11 cellular contexts compared by ENCODE assay signal in the genomic region with DNA sequence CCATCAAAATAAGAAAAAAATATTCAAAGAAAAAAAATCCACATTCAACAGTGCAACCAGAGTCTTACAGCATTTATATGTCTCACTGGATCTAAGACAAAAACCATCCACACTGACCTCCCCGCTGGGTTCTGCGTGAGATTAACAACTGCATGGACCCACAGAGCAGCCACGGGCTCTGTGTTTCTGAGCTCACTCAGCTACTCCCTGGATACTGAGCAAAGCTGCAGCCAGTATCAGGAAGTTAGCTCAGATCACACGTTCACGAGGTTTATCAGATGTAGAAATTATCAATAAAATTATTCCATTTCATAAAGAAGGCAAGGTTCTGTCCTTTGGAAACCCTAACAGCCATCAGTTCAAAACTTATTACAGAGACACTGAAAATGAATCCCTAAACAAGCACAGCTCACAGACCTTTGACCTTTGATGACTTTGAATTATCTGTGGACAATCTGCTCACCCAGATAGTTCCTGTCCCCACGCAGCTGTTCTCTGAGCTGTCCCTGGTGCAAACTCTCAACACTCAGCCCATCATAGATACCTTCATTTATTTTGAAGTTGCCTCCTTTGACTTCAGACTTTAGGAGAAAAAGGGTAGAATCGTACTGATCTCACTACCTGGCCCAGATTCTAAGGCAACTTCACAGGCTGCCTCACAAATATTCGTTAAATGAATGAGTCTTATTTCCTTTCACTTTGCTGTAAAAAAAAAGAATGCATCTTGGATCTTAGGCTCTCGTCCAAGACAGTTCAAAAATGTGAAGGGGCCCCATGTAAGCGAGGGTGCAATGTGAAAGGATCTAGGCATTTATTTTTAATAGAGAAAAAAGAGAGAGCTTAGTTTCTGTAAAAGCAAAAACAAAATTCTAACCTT.
DNase-seq lines count a peak whose midpoint lies in the region; TF ChIP-seq lines count a peak whose summit lies in the region.
"Had no signal": no experiment of that assay in that cellular context is flagged by ENCODE, and none has a peak within 500 bp of the region (broad histone marks: within the 10 kb centered on the region; RNA-seq: fewer than 3 reads in every experiment).

No MANE protein-coding gene starts in this region.

- TF ChIP-seq CTCF in NB4 (IDR thresholded peaks at IDR 0.05; ENCODE audit: low read depth, low read length) = no peak
- no peak for TF ChIP-seq CTCF in endothelial cell (IDR thresholded peaks at IDR 0.05; ENCODE audit: unreplicated experiment)
- no peak for TF ChIP-seq CTCF in osteoblast (IDR thresholded peaks at IDR 0.05; ENCODE audit: extremely low read depth, low read depth, low read length)

- peaks cover 2% of the 10 kb centered on the region for H3K4me1 ChIP-seq in osteoblast (ENCODE audit: insufficient read depth, low read length)

- H3K4me3 ChIP-seq in NB4 (ENCODE audit: low read depth, low read length) (no peak overlapping the region), osteoblast (ENCODE audit: insufficient read depth, low read length) (no peak overlapping the region)

- DNase-seq in CD1c-positive myeloid dendritic cell (ENCODE audit: extremely low spot score) (peak; percentile 22), NB4 (ENCODE audit: low read depth) (peak; percentile 17), endothelial cell (ENCODE audit: low spot score) (no peak), osteoblast (ENCODE audit: insufficient read length, low spot score, missing footprints) (no peak), middle frontal gyrus (ENCODE audit: extremely low spot score, low spot score) (no peak), C1 segment of cervical spinal cord (lab: John Stamatoyannopoulos, UW) (no peak), ureter (ENCODE audit: low spot score) (no peak), NCI-H748 treated with DMSO at 0.1 percent for 48 hours (lab: John Stamatoyannopoulos, UW) (no peak)
- DNase-seq: central memory CD4-positive, alpha-beta T cell; MM.1S; OCI-M1 had no signal

- peaks cover 23% of the 10 kb centered on the region for H3K36me3 Mint-ChIP-seq in endothelial cell (ENCODE audit: low read depth, unreplicated experiment)

- H3K27ac ChIP-seq in osteoblast (ENCODE audit: low read depth, low read length) = no peak overlapping the region

- H4K20me1 ChIP-seq in osteoblast (ENCODE audit: insufficient read depth, low read length) = no peaks in the 10 kb centered on the region

- no peaks in the 10 kb centered on the region for H3K36me3 ChIP-seq in osteoblast (ENCODE audit: insufficient read depth, low read length)

- no peak overlapping the region for H3K4me3 Mint-ChIP-seq in endothelial cell (ENCODE audit: unreplicated experiment)

- H3K79me2 ChIP-seq in osteoblast (ENCODE audit: insufficient read depth, low read length) = no peaks in the 10 kb centered on the region

- peak overlapping the region; percentile 50 for H3K4me2 ChIP-seq in osteoblast (ENCODE audit: insufficient read depth, low read length)

- H3K9me3 ChIP-seq in osteoblast (ENCODE audit: low read depth, low read length) = no peaks in the 10 kb centered on the region

- peak overlapping the region; percentile 1 for H3K27ac Mint-ChIP-seq in endothelial cell (ENCODE audit: unreplicated experiment)

- peaks cover 5% of the 10 kb centered on the region for H3K27me3 Mint-ChIP-seq in endothelial cell (ENCODE audit: unreplicated experiment)

- no peaks in the 10 kb centered on the region for H3K9me3 Mint-ChIP-seq in endothelial cell (ENCODE audit: unreplicated experiment)

- H2AFZ ChIP-seq in osteoblast (ENCODE audit: low read length) = peak overlapping the region; percentile 26

- TF ChIP-seq POLR2A in NB4 (IDR thresholded peaks at IDR 0.05; ENCODE audit: extremely low read depth, insufficient read length) = no peak

- H3K4me1 Mint-ChIP-seq in endothelial cell (ENCODE audit: unreplicated experiment) = peaks cover 15% of the 10 kb centered on the region

- H3K27me3 ChIP-seq in osteoblast (ENCODE audit: insufficient read depth, low read length) = no peaks in the 10 kb centered on the region

Comparison
In these comparisons a context has a peak if more than half of its experiments do, and no peak if none do; other contexts are left out.
1. DNase-seq: peak in CD1c-positive myeloid dendritic cell (single experiment) and NB4 (single experiment); none in endothelial cell (single experiment), osteoblast (single experiment), middle frontal gyrus (single experiment), C1 segment of cervical spinal cord (0 of 14), ureter (single experiment) and NCI-H748 treated with DMSO at 0.1 percent for 48 hours (single experiment).